ENCODE assay signal across 10 cellular contexts in the genomic region with DNA sequence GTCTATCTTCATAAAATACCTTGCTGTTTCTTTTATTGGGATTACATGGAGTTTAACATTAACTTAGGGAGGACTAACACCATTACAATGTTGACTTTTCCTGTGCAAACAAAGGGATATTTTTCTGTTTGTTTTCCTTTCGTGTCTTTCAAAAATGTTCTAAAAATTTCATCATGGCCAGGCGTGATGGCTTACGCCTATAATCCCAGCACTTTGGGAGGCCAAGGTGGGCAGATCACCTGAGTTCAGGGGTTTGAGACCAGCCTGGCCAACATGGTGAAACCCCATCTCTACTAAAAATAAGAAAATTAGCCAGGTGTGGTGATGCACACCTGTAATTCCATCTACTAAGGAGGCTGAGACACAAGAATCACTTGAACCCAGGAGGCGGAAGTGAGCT. TPM values are rescaled to one million over a fixed set of nuclear protein-coding genes. Genes with fewer than 3 reads are reported as not detected.
"Had no signal": no experiment of that assay in that cellular context is flagged by ENCODE, and none has a peak within 500 bp of the region (broad histone marks: within the 10 kb centered on the region; RNA-seq: fewer than 3 reads in every experiment).

No MANE protein-coding gene starts in this region.

RNA-seq across cellular contexts. Expression of gene B3GNT6, which starts 27.1 kb away (rescaled TPM):
- total RNA-seq: activated CD4-positive, alpha-beta memory T cell treated with anti-CD3 and anti-CD28 coated beads, Interleukin-2, amount 10 ng/mL, durations not matched to agents 7 days and 5 days; activated CD8-positive, alpha-beta memory T cell treated with anti-CD3 and anti-CD28 coated beads, Interleukin-2, amount 10 ng/mL, durations not matched to agents 7 days and 5 days; activated naive CD8-positive, alpha-beta T cell treated with anti-CD3 and anti-CD28 coated beads for 36 hours; aorta; cardiac muscle cell; M059J; PC-9; Right ventricle myocardium inferior; SK-MEL-5; T-helper 17 cell had no signal
- polyA plus RNA-seq: aorta, cardiac muscle cell had no signal

RNA-seq across cellular contexts. Expression of gene OMP, which starts 41.4 kb away (rescaled TPM):
- total RNA-seq: activated CD4-positive, alpha-beta memory T cell treated with anti-CD3 and anti-CD28 coated beads, Interleukin-2, amount 10 ng/mL, durations not matched to agents 7 days and 5 days; activated CD8-positive, alpha-beta memory T cell treated with anti-CD3 and anti-CD28 coated beads, Interleukin-2, amount 10 ng/mL, durations not matched to agents 7 days and 5 days; activated naive CD8-positive, alpha-beta T cell treated with anti-CD3 and anti-CD28 coated beads for 36 hours; cardiac muscle cell; M059J; Right ventricle myocardium inferior; SK-MEL-5; T-helper 17 cell had no signal
- polyA plus RNA-seq: aorta, cardiac muscle cell had no signal
